ENCODE assay signal across 8 cellular contexts in the genomic region with DNA sequence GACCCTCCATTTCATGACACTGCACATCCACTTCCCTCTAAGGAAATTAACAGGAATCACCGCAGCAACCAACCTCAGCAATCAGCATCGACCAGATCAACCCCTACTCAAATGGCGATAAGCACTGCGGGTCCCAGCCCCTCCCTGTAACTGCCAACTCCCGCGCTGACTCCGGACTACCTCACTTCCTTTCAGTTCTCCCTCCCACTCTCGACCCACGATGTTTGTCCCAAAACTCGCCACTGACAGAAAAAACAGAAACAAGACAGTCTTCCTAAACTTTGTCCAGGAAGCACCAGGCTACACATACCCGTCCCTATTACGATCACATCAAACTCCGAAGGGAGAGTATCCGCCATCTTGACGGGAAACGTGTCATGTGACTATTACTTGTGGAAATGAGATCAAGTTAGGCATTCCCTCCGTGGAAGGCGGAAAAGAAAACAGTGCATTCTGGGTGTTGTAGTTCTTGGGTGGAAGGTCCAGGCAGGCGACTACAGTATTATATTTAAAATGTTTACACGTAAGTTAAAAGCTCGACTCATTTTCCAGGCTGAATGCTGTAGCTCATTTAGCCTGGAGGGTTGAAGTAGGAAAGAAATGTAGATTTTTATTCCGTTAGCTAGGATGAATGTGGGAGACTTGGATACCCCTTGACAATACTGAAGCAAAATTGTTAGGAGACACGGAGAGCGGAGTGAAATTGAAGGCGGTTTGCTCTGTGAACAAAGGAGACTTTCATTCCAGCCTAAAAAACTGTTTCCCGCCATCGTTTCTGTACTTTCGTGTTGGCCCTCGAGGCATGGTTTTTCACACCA. TPM values are rescaled to one million over a fixed set of nuclear protein-coding genes. Genes with fewer than 3 reads are reported as not detected.
DNase-seq lines count a peak whose midpoint lies in the region; ATAC-seq and TF ChIP-seq lines count a peak whose summit lies in the region.

A gene with protein sequence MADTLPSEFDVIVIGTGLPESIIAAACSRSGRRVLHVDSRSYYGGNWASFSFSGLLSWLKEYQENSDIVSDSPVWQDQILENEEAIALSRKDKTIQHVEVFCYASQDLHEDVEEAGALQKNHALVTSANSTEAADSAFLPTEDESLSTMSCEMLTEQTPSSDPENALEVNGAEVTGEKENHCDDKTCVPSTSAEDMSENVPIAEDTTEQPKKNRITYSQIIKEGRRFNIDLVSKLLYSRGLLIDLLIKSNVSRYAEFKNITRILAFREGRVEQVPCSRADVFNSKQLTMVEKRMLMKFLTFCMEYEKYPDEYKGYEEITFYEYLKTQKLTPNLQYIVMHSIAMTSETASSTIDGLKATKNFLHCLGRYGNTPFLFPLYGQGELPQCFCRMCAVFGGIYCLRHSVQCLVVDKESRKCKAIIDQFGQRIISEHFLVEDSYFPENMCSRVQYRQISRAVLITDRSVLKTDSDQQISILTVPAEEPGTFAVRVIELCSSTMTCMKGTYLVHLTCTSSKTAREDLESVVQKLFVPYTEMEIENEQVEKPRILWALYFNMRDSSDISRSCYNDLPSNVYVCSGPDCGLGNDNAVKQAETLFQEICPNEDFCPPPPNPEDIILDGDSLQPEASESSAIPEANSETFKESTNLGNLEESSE (minus strand): TSS at position 385 of the 818 bp plus-strand sequence. CDS start 26 bp downstream, at position 359.

- ATAC-seq in HG02571 (IDR thresholded peaks at IDR 0.05; ENCODE audit: unreplicated experiment) (peak; percentile 98), left ventricle myocardium superior (peak; percentile 99)

- intact Hi-C loops in left ventricle myocardium superior (cut with micrococcal nuclease), result no loop called here

- DNase-seq in activated naive CD8-positive, alpha-beta T cell treated with anti-CD3 and anti-CD28 coated beads, Interleukin-2, amount 50 U/mL, for 16 hours (ENCODE audit: low read depth, low spot score), result peak; percentile 0
- DNase-seq in left ventricle myocardium superior, result peak; percentile 37
- DNase-seq in renal cortical epithelial cell (ENCODE audit: low read depth), result peak; percentile 88
- no peak for DNase-seq in HuH-7 (ENCODE audit: low spot score)
- no peak for DNase-seq in kidney glomerular epithelial cell (lab: John Stamatoyannopoulos, UW)

- H3K4me3 ChIP-seq in GM08714 (ENCODE audit: low read length), result peak within 1 kb of the TSS; percentile 80

TF ChIP-seq in PFSK-1, 5 proteins besides CTCF, POLR2A, EP300 and RAD21:
- peak; percentile 86 for TF ChIP-seq POLR2AphosphoS5 (IDR thresholded peaks at IDR 0.05; ENCODE audit: low read depth, low read length)
- TF ChIP-seq FOXP2 (optimal IDR thresholded peaks at IDR 0.05; ENCODE audit: borderline replicate concordance, extremely low read depth, extremely low read length, insufficient read depth), result no peak
- no peak for TF ChIP-seq SIN3A (IDR thresholded peaks at IDR 0.05; ENCODE audit: borderline replicate concordance, insufficient read depth, low read length)
- TF ChIP-seq, protein P1, sequence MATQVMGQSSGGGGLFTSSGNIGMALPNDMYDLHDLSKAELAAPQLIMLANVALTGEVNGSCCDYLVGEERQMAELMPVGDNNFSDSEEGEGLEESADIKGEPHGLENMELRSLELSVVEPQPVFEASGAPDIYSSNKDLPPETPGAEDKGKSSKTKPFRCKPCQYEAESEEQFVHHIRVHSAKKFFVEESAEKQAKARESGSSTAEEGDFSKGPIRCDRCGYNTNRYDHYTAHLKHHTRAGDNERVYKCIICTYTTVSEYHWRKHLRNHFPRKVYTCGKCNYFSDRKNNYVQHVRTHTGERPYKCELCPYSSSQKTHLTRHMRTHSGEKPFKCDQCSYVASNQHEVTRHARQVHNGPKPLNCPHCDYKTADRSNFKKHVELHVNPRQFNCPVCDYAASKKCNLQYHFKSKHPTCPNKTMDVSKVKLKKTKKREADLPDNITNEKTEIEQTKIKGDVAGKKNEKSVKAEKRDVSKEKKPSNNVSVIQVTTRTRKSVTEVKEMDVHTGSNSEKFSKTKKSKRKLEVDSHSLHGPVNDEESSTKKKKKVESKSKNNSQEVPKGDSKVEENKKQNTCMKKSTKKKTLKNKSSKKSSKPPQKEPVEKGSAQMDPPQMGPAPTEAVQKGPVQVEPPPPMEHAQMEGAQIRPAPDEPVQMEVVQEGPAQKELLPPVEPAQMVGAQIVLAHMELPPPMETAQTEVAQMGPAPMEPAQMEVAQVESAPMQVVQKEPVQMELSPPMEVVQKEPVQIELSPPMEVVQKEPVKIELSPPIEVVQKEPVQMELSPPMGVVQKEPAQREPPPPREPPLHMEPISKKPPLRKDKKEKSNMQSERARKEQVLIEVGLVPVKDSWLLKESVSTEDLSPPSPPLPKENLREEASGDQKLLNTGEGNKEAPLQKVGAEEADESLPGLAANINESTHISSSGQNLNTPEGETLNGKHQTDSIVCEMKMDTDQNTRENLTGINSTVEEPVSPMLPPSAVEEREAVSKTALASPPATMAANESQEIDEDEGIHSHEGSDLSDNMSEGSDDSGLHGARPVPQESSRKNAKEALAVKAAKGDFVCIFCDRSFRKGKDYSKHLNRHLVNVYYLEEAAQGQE (IDR thresholded peaks at IDR 0.05; ENCODE audit: insufficient read depth in 1 of 2, low read depth in 2 of 2, low read length in 2 of 2), result no peak
- TF ChIP-seq TAF1 (IDR thresholded peaks at IDR 0.05; ENCODE audit: borderline replicate concordance, insufficient read depth, low read length), result peak; percentile 90; the same call in 1 of the 2 replicates

RNA-seq across cellular contexts. Expression of the gene that starts here (rescaled TPM):
- 4.9 TPM for polyA plus RNA-seq in PFSK-1 (2012; ENCODE audit: insufficient read length, low read depth)
- total RNA-seq in left ventricle myocardium superior (15.7 TPM), renal cortical epithelial cell (26.4 and 44.7 TPM in 2 replicates)

Comparison
In these comparisons a context has a peak if more than half of its experiments do, and no peak if none do; other contexts are left out.
1. DNase-seq: peak in activated naive CD8-positive, alpha-beta T cell treated with anti-CD3 and anti-CD28 coated beads, Interleukin-2, amount 50 U/mL, for 16 hours (single experiment), left ventricle myocardium superior (single experiment) and renal cortical epithelial cell (single experiment); none in HuH-7 (single experiment) and kidney glomerular epithelial cell (single experiment).